In the genomic region with DNA sequence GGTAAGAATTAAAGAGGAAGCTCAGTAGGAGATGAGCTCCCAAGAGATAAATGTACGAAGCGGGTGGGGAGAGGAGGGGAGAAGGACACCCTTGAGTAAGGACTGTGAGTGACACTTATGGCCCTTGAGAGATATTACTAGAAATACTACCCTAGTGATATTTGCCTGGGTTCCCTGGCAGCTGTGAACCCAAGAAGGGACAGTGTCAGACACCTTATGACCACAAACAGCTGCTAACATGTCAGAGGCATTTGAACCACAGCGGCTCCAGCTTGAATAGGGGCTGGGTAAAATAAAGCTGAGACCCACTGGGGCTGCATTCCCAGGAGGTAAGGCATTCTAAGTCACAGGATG, we compare ENCODE assay signal across 17 cellular contexts. TPM values are rescaled to one million over a fixed set of nuclear protein-coding genes. Genes with fewer than 3 reads are reported as not detected.
"Had no signal": no experiment of that assay in that cellular context is flagged by ENCODE, and none has a peak within 500 bp of the region (broad histone marks: within the 10 kb centered on the region; RNA-seq: fewer than 3 reads in every experiment).

No MANE protein-coding gene starts in this region.

- H3K4me1 Mint-ChIP-seq: activated CD4-positive, alpha-beta T cell treated with anti-CD3 and anti-CD28 coated beads, Interleukin-2, amount 10 ng/mL, durations not matched to agents 24 days and 14 days; activated naive CD4-positive, alpha-beta T cell treated with anti-CD3 and anti-CD28 coated beads, Interleukin-2, amount 50 U/mL, for 24 hours; central memory CD8-positive, alpha-beta T cell had no signal

- H3K9me3 ChIP-seq: prostate gland, right lobe of liver had no signal

- ATAC-seq: naive thymus-derived CD8-positive, alpha-beta T cell; stimulated activated naive CD8-positive, alpha-beta T cell treated with anti-CD3 and anti-CD28 coated beads, Interleukin-15, Interleukin-2, amounts not matched to agents 100 U/mL and 50 U/mL, for 24 hours had no signal

- DNase-seq: activated CD4-positive, alpha-beta T cell treated with anti-CD3 and anti-CD28 coated beads, Interleukin-2, amount 10 ng/mL, durations not matched to agents 24 days and 14 days; activated T-cell treated with anti-CD3 and anti-CD28 coated beads for 4 hours; effector memory CD4-positive, alpha-beta T cell; hypothalamus; left cardiac atrium; naive thymus-derived CD8-positive, alpha-beta T cell; occipital lobe; right lobe of liver; stimulated activated naive CD8-positive, alpha-beta T cell treated with anti-CD3 and anti-CD28 coated beads, Interleukin-15, Interleukin-2, amounts not matched to agents 100 U/mL and 50 U/mL, for 24 hours had no signal

- H3K4me3 Mint-ChIP-seq: activated CD4-positive, alpha-beta T cell treated with anti-CD3 and anti-CD28 coated beads, Interleukin-2, amount 10 ng/mL, durations not matched to agents 24 days and 14 days; activated naive CD4-positive, alpha-beta T cell treated with anti-CD3 and anti-CD28 coated beads, Interleukin-2, amount 50 U/mL, for 24 hours; central memory CD8-positive, alpha-beta T cell; naive thymus-derived CD8-positive, alpha-beta T cell had no signal

- H3K36me3 Mint-ChIP-seq: activated naive CD4-positive, alpha-beta T cell treated with anti-CD3 and anti-CD28 coated beads, Interleukin-2, amount 50 U/mL, for 24 hours had no signal

- H3K36me3 ChIP-seq: prostate gland, right lobe of liver had no signal

- H3K27ac ChIP-seq: prostate gland, right lobe of liver, VCaP had no signal

- H3K27ac Mint-ChIP-seq: activated CD4-positive, alpha-beta T cell treated with anti-CD3 and anti-CD28 coated beads, Interleukin-2, amount 10 ng/mL, durations not matched to agents 24 days and 14 days; activated naive CD4-positive, alpha-beta T cell treated with anti-CD3 and anti-CD28 coated beads, Interleukin-2, amount 50 U/mL, for 24 hours; activated T-helper 2 cell treated with anti-CD3 and anti-CD28 coated beads, Interferon-gamma antibody, Interleukin-2, Interleukin-4, amounts not matched to agents 10 μg/mL and 5 μg/mL and 100 μg/mL, durations not matched to agents 14 hours and 24 hours and 36 hours had no signal

- H3K4me1 ChIP-seq: prostate gland had no signal

- H3K4me3 ChIP-seq: prostate gland, right lobe of liver had no signal

- H3K27me3 Mint-ChIP-seq: activated CD4-positive, alpha-beta T cell treated with anti-CD3 and anti-CD28 coated beads, Interleukin-2, amount 10 ng/mL, durations not matched to agents 24 days and 14 days had no signal

- H3K9me3 Mint-ChIP-seq: activated naive CD4-positive, alpha-beta T cell treated with anti-CD3 and anti-CD28 coated beads, Interleukin-2, amount 50 U/mL, for 24 hours had no signal

- H3K27me3 ChIP-seq: right lobe of liver had no signal

RNA-seq across cellular contexts. Expression of a gene that starts 19.6 kb away (rescaled TPM):
- total RNA-seq: activated CD4-positive, alpha-beta T cell treated with anti-CD3 and anti-CD28 coated beads, Interleukin-2, amount 10 ng/mL, durations not matched to agents 24 days and 14 days; fibroblast of lung; lung microvascular endothelial cell; T-helper 2 cell treated with Interferon-gamma antibody and Interleukin-4, amounts not matched to agents 100 ng/mL and 5 ng/mL, for 36 hours had no signal

RNA-seq across cellular contexts. Expression of a gene that starts 29.0 kb away (rescaled TPM):
- total RNA-seq: activated CD4-positive, alpha-beta T cell treated with anti-CD3 and anti-CD28 coated beads, Interleukin-2, amount 10 ng/mL, durations not matched to agents 24 days and 14 days; fibroblast of lung; lung microvascular endothelial cell had no signal
